Comparison of ENCODE assay signal across 13 cellular contexts in the genomic region with DNA sequence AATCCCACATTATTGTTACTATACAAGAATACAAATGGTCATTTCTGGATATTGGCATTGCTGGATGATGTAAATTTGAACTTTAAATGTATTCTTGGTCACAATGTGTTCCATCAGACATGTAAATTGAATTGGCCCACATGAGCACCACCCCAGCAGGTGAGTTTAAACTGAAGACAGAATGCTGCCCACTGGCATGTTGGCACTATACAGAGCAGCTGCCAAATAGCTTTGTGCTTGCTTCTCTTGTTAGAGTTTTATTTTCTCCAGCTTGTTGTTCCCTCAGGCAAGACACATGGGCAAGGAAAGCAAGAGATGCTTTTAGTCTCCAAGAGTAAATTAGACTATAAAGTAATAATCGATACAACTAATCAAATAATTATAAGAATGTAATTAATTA.
"Had no signal": no experiment of that assay in that cellular context is flagged by ENCODE, and none has a peak within 500 bp of the region (broad histone marks: within the 10 kb centered on the region; RNA-seq: fewer than 3 reads in every experiment).

No MANE protein-coding gene starts in this region.

- H3K9ac ChIP-seq: neural progenitor cell had no signal

- H3K4me1 ChIP-seq: heart left ventricle, neural progenitor cell, pancreas had no signal

- H3K36me3 ChIP-seq: heart left ventricle, neural progenitor cell, pancreas had no signal

- H3K36me3 Mint-ChIP-seq: natural killer cell treated with Interleukin-12 subunit alpha and Interleukin-12 subunit beta and Interleukin-15 and Interleukin-18, amount 100 ng/mL, for 72 hours had no signal

- H3K27ac ChIP-seq: coronary artery, heart left ventricle, neural progenitor cell, pancreas had no signal

- H3K27me3 ChIP-seq: heart left ventricle, neural progenitor cell, pancreas had no signal

- H3K4me3 Mint-ChIP-seq: endodermal cell; natural killer cell treated with Interleukin-12 subunit alpha and Interleukin-12 subunit beta and Interleukin-15 and Interleukin-18, amount 100 ng/mL, for 72 hours; neural progenitor cell had no signal

- H3K4me3 ChIP-seq: coronary artery, heart left ventricle, mucosa of descending colon, neural progenitor cell, pancreas, smooth muscle cell had no signal

- H2AFZ ChIP-seq: neural progenitor cell had no signal

- DNase-seq: effector CD4-positive, alpha-beta T cell; endodermal cell; heart left ventricle; hippocampal formation; mucosa of descending colon; pancreas; stimulated activated CD4-positive, alpha-beta T cell treated with anti-CD3 and anti-CD28 coated beads, Interleukin-2, amount 100 ng/mL, for 48 hours; stimulated activated naive CD4-positive, alpha-beta T cell treated with Interleukin-2 at 50 U/mL for 16 hours had no signal

- H3K27ac Mint-ChIP-seq: endodermal cell; natural killer cell treated with Interleukin-12 subunit alpha and Interleukin-12 subunit beta and Interleukin-15 and Interleukin-18, amount 100 ng/mL, for 72 hours; neural progenitor cell; progenitor cell of endocrine pancreas had no signal

- H3K4me2 ChIP-seq: neural progenitor cell, smooth muscle cell had no signal

- H3K27me3 Mint-ChIP-seq: natural killer cell treated with Interleukin-12 subunit alpha and Interleukin-12 subunit beta and Interleukin-15 and Interleukin-18, amount 100 ng/mL, for 72 hours; progenitor cell of endocrine pancreas had no signal

- H3K9me3 ChIP-seq: heart left ventricle, mucosa of descending colon, pancreas had no signal

- H3K4me1 Mint-ChIP-seq: endodermal cell, neural progenitor cell had no signal
